In genomic region chr5:77232959-77233358, GRCh38 we compare ENCODE assay signal across 14 cellular contexts. TPM values are rescaled to one million over a fixed set of nuclear protein-coding genes. Genes with fewer than 3 reads are reported as not detected.
DNase-seq lines count a peak whose midpoint lies in the region; ATAC-seq and TF ChIP-seq lines count a peak whose summit lies in the region.
"Had no signal": no experiment of that assay in that cellular context is flagged by ENCODE, and none has a peak within 500 bp of the region (broad histone marks: within the 10 kb centered on the region; RNA-seq: fewer than 3 reads in every experiment).

No MANE protein-coding gene starts in this region.

- H3K36me3 ChIP-seq in GM23248 (ENCODE audit: low read depth) (no peaks in the 10 kb centered on the region), neuronal stem cell (replicated peaks in 1 of 2; ENCODE audit: control insufficient read depth in 2 of 2, insufficient read depth in 2 of 2, low read length in 2 of 2) (no peaks in the 10 kb centered on the region)
- H3K36me3 ChIP-seq: cardiac muscle cell had no signal

- H4K91ac ChIP-seq in neuronal stem cell (ENCODE audit: low read depth, low read length, poor library complexity), result no peak overlapping the region

- H3K9me3 ChIP-seq in GM23248 (ENCODE audit: low read depth) (no peaks in the 10 kb centered on the region), neuronal stem cell (replicated peaks in 1 of 2; ENCODE audit: control insufficient read depth in 2 of 2, insufficient read depth in 1 of 2, low read depth in 1 of 2, low read length in 2 of 2) (no peaks in the 10 kb centered on the region)
- H3K9me3 ChIP-seq: testis had no signal

- H3K9ac ChIP-seq in GM23248 (no peak overlapping the region), neuronal stem cell (ENCODE audit: low read depth, low read length, poor library complexity) (no peak overlapping the region)

- 100% methylated on average over 2 of the region's 2 CpGs for WGBS in GM23248 (ENCODE audit: low coverage in 1 of 2, low lambda C conversion rate in 2 of 2, missing lambda C conversion rate in 2 of 2), 2 experiments
- whole genome bisulfite sequencing in neuronal stem cell (ENCODE audit: extremely low coverage in 2 of 2, insufficient read length in 2 of 2, insufficient replicate concordance in 1 of 2), 2 donors, result no CpG with 5 or more reads among the region's 2 CpGs

- no peaks in the 10 kb centered on the region for H3K79me1 ChIP-seq in neuronal stem cell (ENCODE audit: low read depth, low read length)

- H2BK120ac ChIP-seq in neuronal stem cell (ENCODE audit: low read depth, low read length), result no peak overlapping the region

- H4K8ac ChIP-seq in neuronal stem cell (ENCODE audit: low read depth, low read length), result no peak overlapping the region

- ATAC-seq in naive thymus-derived CD8-positive, alpha-beta T cell, result peak; percentile 28 to 39
- ATAC-seq in HG03460 (IDR thresholded peaks at IDR 0.05; ENCODE audit: unreplicated experiment), result no peak
- no peak for ATAC-seq in HG02852 (IDR thresholded peaks at IDR 0.05; ENCODE audit: unreplicated experiment)

- H3K9me2 ChIP-seq in GM23248 (ENCODE audit: insufficient read depth), result no peaks in the 10 kb centered on the region

- H3K4ac ChIP-seq in neuronal stem cell (ENCODE audit: low read length), result no peak overlapping the region

- no peak overlapping the region for H3K23ac ChIP-seq in neuronal stem cell (ENCODE audit: low read depth, low read length, poor library complexity)

- H4K20me1 ChIP-seq in GM23248 (ENCODE audit: insufficient read depth), result no peaks in the 10 kb centered on the region

- H3K4me1 ChIP-seq in GM23248 (ENCODE audit: insufficient read depth) (no peaks in the 10 kb centered on the region), neuronal stem cell (ENCODE audit: control insufficient read depth in 2 of 2, insufficient read depth in 1 of 2, low read depth in 1 of 2, low read length in 2 of 2) (peaks cover 0 to 3% of the 10 kb centered on the region in 2 donors)
- H3K4me1 ChIP-seq: testis had no signal

- H2BK5ac ChIP-seq in neuronal stem cell (ENCODE audit: low read length), result no peak overlapping the region

- H3K4me1 Mint-ChIP-seq in naive thymus-derived CD8-positive, alpha-beta T cell, result peaks cover 0 to 13% (median 0%) of the 10 kb centered on the region in 4 donors

- H3F3A ChIP-seq in GM23248 (ENCODE audit: insufficient read depth), result no peaks in the 10 kb centered on the region

- H3K27ac Mint-ChIP-seq in naive thymus-derived CD8-positive, alpha-beta T cell, result peak overlapping the region in 1 of 10 donors; percentile 15

- H3K79me2 ChIP-seq in GM23248 (ENCODE audit: insufficient read depth), result no peaks in the 10 kb centered on the region

- H3K4me3 Mint-ChIP-seq in naive thymus-derived CD8-positive, alpha-beta T cell, result no peak overlapping the region

- H3K36me3 Mint-ChIP-seq in naive thymus-derived CD8-positive, alpha-beta T cell, result no peaks in the 10 kb centered on the region

- peak; percentile 17 for DNase-seq in GM23248
- peak; percentile 99 for DNase-seq in MV-4-11 (lab: John Stamatoyannopoulos, UW)
- DNase-seq in astrocyte of the spinal cord (ENCODE audit: low read depth, low spot score), result peak; percentile 53
- DNase-seq in naive thymus-derived CD8-positive, alpha-beta T cell, result no peak
- DNase-seq in NCI-H1092 treated with DMSO at 0.1 percent for 48 hours (lab: John Stamatoyannopoulos, UW), result no peak
- no peak for DNase-seq in neuronal stem cell (ENCODE audit: low spot score)
- DNase-seq: activated CD4-positive, alpha-beta T cell treated with anti-CD3 and anti-CD28 coated beads, Interleukin-2, amount 50 U/mL, for 1 hour; activated gamma-delta T cell; NCI-H1105 treated with DMSO at 0.1 percent for 48 hours; NCI-H82; testis had no signal

- TF ChIP-seq CTCF in astrocyte of the spinal cord (IDR thresholded peaks at IDR 0.05; ENCODE audit: low read depth, low read length), result no peak

- POLR2A ChIA-PET in naive thymus-derived CD8-positive, alpha-beta T cell (lab: Charles Lee), result no interaction called here

- no peak overlapping the region for H3K4me3 ChIP-seq in GM23248
- no peak overlapping the region for H3K4me3 ChIP-seq in astrocyte of the spinal cord (ENCODE audit: low read depth, low read length)
- no peak overlapping the region for H3K4me3 ChIP-seq in neuronal stem cell (ENCODE audit: low read length in 2 of 2)
- H3K4me3 ChIP-seq: cardiac muscle cell, testis had no signal

- in situ Hi-C loops in GM23248 (cut with MboI), result no loop called here
- in situ Hi-C loops in astrocyte of the spinal cord (cut with HindIII; ENCODE audit: low sequenced_read_pairs), result no loop called here

- peaks cover 17% of the 10 kb centered on the region; the same call in 1 of the 2 replicates for H3K27me3 ChIP-seq in GM23248 (replicated peaks; ENCODE audit: insufficient read depth)
- H3K27me3 ChIP-seq in neuronal stem cell (ENCODE audit: control insufficient read depth in 3 of 3, insufficient read depth in 3 of 3, low read depth in 1 of 3, low read length in 3 of 3), result peaks cover 0 to 7% (median 0%) of the 10 kb centered on the region in 3 experiments
- H3K27me3 ChIP-seq: cardiac muscle cell, testis had no signal

- peaks cover 0 to 26% (median 4%) of the 10 kb centered on the region in 5 donors for H3K27me3 Mint-ChIP-seq in naive thymus-derived CD8-positive, alpha-beta T cell

- H2BK15ac ChIP-seq in neuronal stem cell (ENCODE audit: low read length), result no peak overlapping the region

- H3K4me2 ChIP-seq in GM23248 (ENCODE audit: unreplicated experiment), result no peak overlapping the region
- no peak overlapping the region for H3K4me2 ChIP-seq in neuronal stem cell (ENCODE audit: insufficient read depth, low read length, poor library complexity, severe bottlenecking)

- H3K27ac ChIP-seq in GM23248 (no peak overlapping the region), neuronal stem cell (replicated peaks; ENCODE audit: low read length) (no peak overlapping the region)
- H3K27ac ChIP-seq: cardiac muscle cell, testis had no signal

- no peak overlapping the region for H2AK5ac ChIP-seq in neuronal stem cell (ENCODE audit: low read depth, low read length)

- H3K9me3 Mint-ChIP-seq in naive thymus-derived CD8-positive, alpha-beta T cell, result peaks cover 0 to 8% (median 0%) of the 10 kb centered on the region in 9 donors

- H3K14ac ChIP-seq in neuronal stem cell (ENCODE audit: low read length), result no peak overlapping the region

- H2BK12ac ChIP-seq in neuronal stem cell (ENCODE audit: low read length), result no peak overlapping the region

- no peak overlapping the region for H3K18ac ChIP-seq in neuronal stem cell (ENCODE audit: low read length)

- H2AFZ ChIP-seq in GM23248, result no peak overlapping the region
- H2AFZ ChIP-seq in neuronal stem cell (ENCODE audit: low read length), result no peak overlapping the region

RNA-seq across cellular contexts. Expression of gene PDE8B, which starts 22.5 kb away (rescaled TPM):
- total RNA-seq in GM23248 (2014; rRNA removed; shearing (Covaris generic)), result not detected in 2 replicates
- polyA plus RNA-seq in GM23248 (2016; fragmentation: Nextera tagmentation; extraction: Ambion mirVana), result 0.33 and 0.40 TPM in 2 replicates
- total RNA-seq in naive thymus-derived CD8-positive, alpha-beta T cell, result under 1 TPM in 1 of 2 experiments, not detected in 1; 0.52 TPM
- under 1 TPM; 0.03 to 0.16 (median 0.08) TPM for polyA plus RNA-seq in naive thymus-derived CD8-positive, alpha-beta T cell
- polyA plus RNA-seq in neuronal stem cell (2013, experiment 1 of 2), result 0.88 TPM
- 0.94 TPM for polyA plus RNA-seq in neuronal stem cell (2013, experiment 2 of 2)

Comparison
In these comparisons a context has a peak if more than half of its experiments do, and no peak if none do; other contexts are left out.
1. DNase-seq: peak in GM23248 (single experiment), MV-4-11 (single experiment) and astrocyte of the spinal cord (single experiment); none in naive thymus-derived CD8-positive, alpha-beta T cell (0 of 10), NCI-H1092 treated with DMSO at 0.1 percent for 48 hours (single experiment) and neuronal stem cell (single experiment).
2. ATAC-seq: peak in naive thymus-derived CD8-positive, alpha-beta T cell (2 of 2); none in HG03460 (single experiment) and HG02852 (single experiment).